ENCODE assay signal across 31 cellular contexts in the genomic region with DNA sequence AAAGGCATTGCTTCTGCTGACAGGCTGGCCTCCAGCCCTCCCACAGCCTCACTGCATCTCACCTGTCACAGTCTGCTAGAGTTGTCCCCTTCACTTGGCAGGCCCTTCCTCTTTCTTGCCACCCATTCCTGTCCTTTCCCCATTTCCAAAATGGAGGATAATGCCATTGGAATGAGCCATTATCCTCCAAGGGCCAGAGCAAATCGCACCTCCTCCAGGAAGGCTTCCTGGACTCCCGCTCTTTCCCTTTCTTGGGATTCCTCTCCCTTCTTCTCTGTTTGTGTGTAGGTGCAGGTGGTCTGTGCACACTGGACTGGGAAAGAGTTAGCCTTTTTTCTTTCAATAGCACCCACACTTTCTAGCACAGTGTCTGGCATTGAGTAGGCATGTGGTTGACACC. TPM values are rescaled to one million over a fixed set of nuclear protein-coding genes. Genes with fewer than 3 reads are reported as not detected.
A peak's percentile ranks its signal among the peaks of the same experiment; 100 is the strongest.
DNase-seq lines count a peak whose midpoint lies in the region; ATAC-seq, FAIRE-seq and TF ChIP-seq lines count a peak whose summit lies in the region.
"Had no signal": no experiment of that assay in that cellular context is flagged by ENCODE, and none has a peak within 500 bp of the region (broad histone marks: within the 10 kb centered on the region; RNA-seq: fewer than 3 reads in every experiment).

No MANE protein-coding gene starts in this region.

- no peaks in the 10 kb centered on the region for H3K79me2 ChIP-seq in H1 (ENCODE audit: control insufficient read depth in 1 of 2, insufficient read depth in 2 of 2, low read length in 2 of 2)
- H3K79me2 ChIP-seq in osteoblast (ENCODE audit: insufficient read depth, low read length): no peaks in the 10 kb centered on the region

- no peak overlapping the region for H2BK12ac ChIP-seq in H1 (ENCODE audit: low read depth, low read length)

- no peaks in the 10 kb centered on the region for H3K9me3 ChIP-seq in A549
- no peaks in the 10 kb centered on the region for H3K9me3 ChIP-seq in H1 (ENCODE audit: insufficient read depth in 2 of 2, low read depth in 1 of 2, low read length in 1 of 2)
- no peaks in the 10 kb centered on the region for H3K9me3 ChIP-seq in osteoblast (ENCODE audit: low read depth, low read length)
- H3K9me3 ChIP-seq: BE2C, BLaER1 had no signal

- no peak overlapping the region for H2BK120ac ChIP-seq in H1 (replicated peaks; ENCODE audit: low read depth, low read length)

- WGBS in A549 (ENCODE audit: missing lambda C conversion rate): 93% methylated on average over 2 of the region's 2 CpGs
- 100% methylated on average over 2 of the region's 2 CpGs; no CpG with 5 or more reads in 1 of the 2 experiments for WGBS in H1 (ENCODE audit: extremely low coverage in 1 of 2, insufficient coverage in 1 of 2, insufficient read length in 1 of 2, insufficient replicate concordance in 2 of 2, low coverage in 1 of 2, low lambda C conversion rate in 2 of 2, missing lambda C conversion rate in 1 of 2), 2 experiments

- H3K23me2 ChIP-seq in H1 (ENCODE audit: low read depth, low read length): peaks cover 3% of the 10 kb centered on the region; the same call in 1 of the 2 replicates

- H3K27me3 Mint-ChIP-seq in activated CD4-positive, alpha-beta T cell treated with anti-CD3 and anti-CD28 coated beads, Interleukin-2, amount 10 ng/mL, durations not matched to agents 7 days and 5 days: peaks cover 3% of the 10 kb centered on the region

- no peaks in the 10 kb centered on the region for H3K4me1 ChIP-seq in A549
- peaks cover 0 to 5% (median under 1%) of the 10 kb centered on the region in 4 experiments; a peak in 1 of 7 replicates for H3K4me1 ChIP-seq in H1 (replicated peaks in 1 of 4; ENCODE audit: control insufficient read depth in 3 of 4, insufficient read depth in 4 of 4, low read length in 3 of 4)
- H3K4me1 ChIP-seq in osteoblast (ENCODE audit: insufficient read depth, low read length): peaks cover 4% of the 10 kb centered on the region
- H3K4me1 ChIP-seq: BE2C, BLaER1 had no signal

- no peak overlapping the region for H3K56ac ChIP-seq in H1 (replicated peaks; ENCODE audit: insufficient read length, low read depth, low read length)

- TF ChIP-seq CTCF in A549 (IDR thresholded peaks at IDR 0.05): no peak
- no peak for TF ChIP-seq CTCF in H1 (IDR thresholded peaks at IDR 0.05; ENCODE audit: control extremely low read depth in 1 of 3, insufficient read depth in 1 of 3, low read depth in 1 of 3, low read length in 3 of 3)
- no peak for TF ChIP-seq CTCF in osteoblast (IDR thresholded peaks at IDR 0.05; ENCODE audit: extremely low read depth, low read depth, low read length)

- TF ChIP-seq EP300 in A549 (IDR thresholded peaks at IDR 0.05) (no peak), H1 (IDR thresholded peaks at IDR 0.05; ENCODE audit: borderline replicate concordance in 1 of 2, low read depth in 2 of 2, low read length in 2 of 2) (no peak)

- TF ChIP-seq POLR2A in A549 (IDR thresholded peaks at IDR 0.05; ENCODE audit: low read length): no peak
- TF ChIP-seq POLR2A in H1 (IDR thresholded peaks at IDR 0.05; ENCODE audit: control extremely low read depth in 1 of 2, low read depth in 2 of 2, low read length in 2 of 2): no peak

- H3K4me2 ChIP-seq in A549: no peak overlapping the region
- H3K4me2 ChIP-seq in H1 (ENCODE audit: insufficient read depth in 1 of 2, low read depth in 2 of 2, low read length in 2 of 2): no peak overlapping the region
- no peak overlapping the region for H3K4me2 ChIP-seq in osteoblast (ENCODE audit: insufficient read depth, low read length)
- H3K4me2 ChIP-seq: BLaER1 had no signal

- H3K27ac Mint-ChIP-seq in activated CD4-positive, alpha-beta T cell treated with anti-CD3 and anti-CD28 coated beads, Interleukin-2, amount 10 ng/mL, durations not matched to agents 7 days and 5 days: no peak overlapping the region
- H3K27ac Mint-ChIP-seq: CD14-positive monocyte; CD4-positive, CD25-positive, alpha-beta regulatory T cell had no signal

- H2BK15ac ChIP-seq in H1 (ENCODE audit: low read length): no peak overlapping the region

- H3K9me3 Mint-ChIP-seq in activated CD4-positive, alpha-beta T cell treated with anti-CD3 and anti-CD28 coated beads, Interleukin-2, amount 10 ng/mL, durations not matched to agents 7 days and 5 days: no peaks in the 10 kb centered on the region
- H3K9me3 Mint-ChIP-seq: CD4-positive, alpha-beta memory T cell; CD8-positive, alpha-beta memory T cell had no signal

- no peaks in the 10 kb centered on the region for H3K79me1 ChIP-seq in H1 (ENCODE audit: low read depth, low read length)

- H3K9ac ChIP-seq in H1 (replicated peaks in 1 of 4; ENCODE audit: extremely low read depth in 1 of 4, low read depth in 3 of 4, low read length in 3 of 4): no peak overlapping the region
- H3K9ac ChIP-seq: BLaER1 had no signal

- H3K4me3 ChIP-seq in A549 (no peak overlapping the region), H1 (ENCODE audit: extremely low read depth in 1 of 4, insufficient read depth in 2 of 4, low read depth in 3 of 4, low read length in 4 of 4) (no peak overlapping the region), osteoblast (ENCODE audit: insufficient read depth, low read length) (no peak overlapping the region)
- H3K4me3 ChIP-seq: BLaER1, GM12878 had no signal

- H3K4me3 Mint-ChIP-seq in activated CD4-positive, alpha-beta T cell treated with anti-CD3 and anti-CD28 coated beads, Interleukin-2, amount 10 ng/mL, durations not matched to agents 7 days and 5 days: no peak overlapping the region
- H3K4me3 Mint-ChIP-seq: CD14-positive monocyte; CD4-positive, alpha-beta memory T cell; CD4-positive, CD25-positive, alpha-beta regulatory T cell; CD8-positive, alpha-beta memory T cell had no signal

- H3K4ac ChIP-seq in H1 (replicated peaks; ENCODE audit: insufficient read length, low read depth, low read length): no peak overlapping the region

- no peak overlapping the region for H3K27ac ChIP-seq in A549
- H3K27ac ChIP-seq in H1 (ENCODE audit: low read depth, low read length): no peak overlapping the region
- no peak overlapping the region for H3K27ac ChIP-seq in osteoblast (ENCODE audit: low read depth, low read length)
- H3K27ac ChIP-seq: 22Rv1, BLaER1 had no signal

- H4K20me1 ChIP-seq in H1 (replicated peaks in 1 of 2; ENCODE audit: control insufficient read depth in 1 of 2, insufficient read depth in 2 of 2, low read length in 2 of 2) (no peaks in the 10 kb centered on the region), osteoblast (ENCODE audit: insufficient read depth, low read length) (no peaks in the 10 kb centered on the region)
- H4K20me1 ChIP-seq: BLaER1 had no signal

- no peak overlapping the region for H3K23ac ChIP-seq in H1 (ENCODE audit: insufficient read length)

- no peak overlapping the region for H2BK20ac ChIP-seq in H1 (ENCODE audit: low read length)

- no peak for DNase-seq in A549 (ENCODE audit: low read depth in 1 of 2, low spot score in 1 of 2)
- no peak for DNase-seq in H1 (ENCODE audit: low read depth in 1 of 2, low spot score in 2 of 2)
- peak; percentile 73 for DNase-seq in osteoblast (ENCODE audit: insufficient read length, low spot score, missing footprints)
- no peak for DNase-seq in nucleus accumbens (lab: John Stamatoyannopoulos, UW)
- DNase-seq in activated CD4-positive, alpha-beta T cell treated with anti-CD3 and anti-CD28 coated beads, Interleukin-2, amount 10 ng/mL, durations not matched to agents 7 days and 5 days: no peak
- DNase-seq: ACHN; BE2C; C1 segment of cervical spinal cord; CD4-positive, alpha-beta memory T cell; CD4-positive, CD25-positive, alpha-beta regulatory T cell; CD8-positive, alpha-beta memory T cell; COR-L47; DMS 273 treated with DMSO at 0.1 percent for 48 hours; DMS153; DMS53; DMS79; DND-41; EL; GDM1 had no signal

- H3K18ac ChIP-seq in H1 (ENCODE audit: extremely low read depth, low read length): no peak overlapping the region

- H4K91ac ChIP-seq in H1 (replicated peaks; ENCODE audit: insufficient read length, low read length): no peak overlapping the region

- H4K8ac ChIP-seq in H1 (ENCODE audit: extremely low read depth, insufficient read depth, low read length): no peak overlapping the region

- H2AFZ ChIP-seq in H1 (ENCODE audit: low read length) (no peak overlapping the region), osteoblast (ENCODE audit: low read length) (no peak overlapping the region)

- CTCF ChIA-PET in A549 (lab: Yijun Ruan, JAX): interaction anchor here (0.6 to 46.1 kb wide), 7 partner anchors 11 to 471 kb away, joined by 3 to 1221 read pairs (median 10); no protein-coding TSS in a partner anchor
- CTCF ChIA-PET in H1 (lab: Charles Lee; ENCODE audit: partially characterized antibody): interaction anchor here (0.7 to 2.6 kb wide), 16 partner anchors 11 to 651 kb away, joined by 3 to 12 read pairs (median 4); no protein-coding TSS in a partner anchor
- CTCF ChIA-PET in activated CD4-positive, alpha-beta T cell treated with anti-CD3 and anti-CD28 coated beads, Interleukin-2, amount 10 ng/mL, durations not matched to agents 7 days and 5 days (lab: Charles Lee): interaction anchor here (1.6 kb wide), 1 partner anchor 21 kb away, joined by 4 read pairs; no protein-coding TSS in a partner anchor

- H3K36me3 Mint-ChIP-seq in activated CD4-positive, alpha-beta T cell treated with anti-CD3 and anti-CD28 coated beads, Interleukin-2, amount 10 ng/mL, durations not matched to agents 7 days and 5 days (ENCODE audit: low read depth): no peaks in the 10 kb centered on the region
- H3K36me3 Mint-ChIP-seq: CD14-positive monocyte; CD4-positive, alpha-beta memory T cell; CD4-positive, CD25-positive, alpha-beta regulatory T cell; CD8-positive, alpha-beta memory T cell had no signal

- no peak for TF ChIP-seq RAD21 in A549 (conservative IDR thresholded peaks at IDR 0.05 in 1 of 2, IDR thresholded peaks at IDR 0.05 in 1 of 2)
- no peak for TF ChIP-seq RAD21 in H1 (IDR thresholded peaks at IDR 0.05 in 1 of 2, conservative IDR thresholded peaks at IDR 0.05 in 1 of 2; ENCODE audit: low read depth in 2 of 2, low read length in 2 of 2)

- H3K27me3 ChIP-seq in H1 (replicated peaks in 1 of 4; ENCODE audit: control insufficient read depth in 3 of 4, extremely low read depth in 1 of 4, insufficient read depth in 3 of 4, low read length in 3 of 4): no peaks in the 10 kb centered on the region; a peak in 1 of 7 replicates
- H3K27me3 ChIP-seq in osteoblast (ENCODE audit: insufficient read depth, low read length): peaks cover 25% of the 10 kb centered on the region
- H3K27me3 ChIP-seq: BE2C, BLaER1 had no signal

- H4K5ac ChIP-seq in H1 (ENCODE audit: insufficient read length, low read depth, low read length): no peak overlapping the region

- H3K4me1 Mint-ChIP-seq in activated CD4-positive, alpha-beta T cell treated with anti-CD3 and anti-CD28 coated beads, Interleukin-2, amount 10 ng/mL, durations not matched to agents 7 days and 5 days: no peaks in the 10 kb centered on the region
- H3K4me1 Mint-ChIP-seq: CD14-positive monocyte; CD4-positive, CD25-positive, alpha-beta regulatory T cell; CD8-positive, alpha-beta memory T cell had no signal

- H3K14ac ChIP-seq in H1 (ENCODE audit: insufficient read length): no peak overlapping the region

- ATAC-seq in A549 (no peak), HG03159 (IDR thresholded peaks at IDR 0.05; ENCODE audit: unreplicated experiment) (no peak)

- POLR2A ChIA-PET in A549 (lab: Yijun Ruan, JAX) (no interaction called here), H1 (lab: Charles Lee; ENCODE audit: partially characterized antibody) (no interaction called here)
- POLR2A ChIA-PET in activated CD4-positive, alpha-beta T cell treated with anti-CD3 and anti-CD28 coated beads, Interleukin-2, amount 10 ng/mL, durations not matched to agents 7 days and 5 days (lab: Charles Lee): no interaction called here

- H3K36me3 ChIP-seq in H1 (ENCODE audit: control insufficient read depth in 2 of 4, insufficient read depth in 4 of 4, low read length in 3 of 4) (no peaks in the 10 kb centered on the region), osteoblast (ENCODE audit: insufficient read depth, low read length) (no peaks in the 10 kb centered on the region)
- H3K36me3 ChIP-seq: BE2C, BLaER1 had no signal

- H2BK5ac ChIP-seq in H1 (ENCODE audit: low read depth, low read length): no peak overlapping the region

- no peak for FAIRE-seq in A549 (lab: Jason Lieb, UNC)
- no peak for FAIRE-seq in H1 (lab: Jason Lieb, UNC)
- FAIRE-seq: GM12878, GM12892, GM18507 had no signal

- H2AK5ac ChIP-seq in H1 (ENCODE audit: low read depth, low read length): no peak overlapping the region

RNA-seq across cellular contexts. Expression of gene KRT82, which starts 3.8 kb away (rescaled TPM):
- polyA plus RNA-seq in A549 (2011; rRNA removed) (not detected in 2 replicates), A549 (2017; fragmentation: RNase III; extraction: RNeasy Plus Mini Kit Qiagen cat#74134 plus additional on column Dnase treatment) (not detected in 3 replicates), H1 (2011; rRNA removed) (not detected in 2 replicates)
- polyA plus RNA-seq in A549 (2012; cell fraction: cytosol; rRNA removed): not detected in 2 replicates
- polyA plus RNA-seq in A549 (2012; cell fraction: nucleus; rRNA removed): 0.01 TPM in 1 of 2 replicates, not detected in the other
- not detected in 2 replicates for polyA minus RNA-seq in A549 (2011; rRNA and poly(A)+ RNA removed)
- total RNA-seq in H1 (2021; fragmentation: NEBNext Ultra II Directional; extraction: Animal tissue kit (Norgen Biotek cat#: 25700)): not detected in 2 replicates
- not detected for polyA plus RNA-seq in H1 (2011; cell fraction: cytosol; rRNA removed)
- polyA plus RNA-seq in H1 (2011; cell fraction: nucleus; rRNA removed): not detected
- polyA plus RNA-seq in H1 (2012, experiment 1 of 2): not detected in 4 replicates
- polyA plus RNA-seq in H1 (2012, experiment 2 of 2): not detected
- polyA plus RNA-seq in H1 (2013, experiment 1 of 2): not detected
- polyA plus RNA-seq in H1 (2013, experiment 2 of 2): not detected
- polyA minus RNA-seq in H1 (2011; rRNA and poly(A)+ RNA removed): not detected in 2 replicates
- polyA minus RNA-seq in H1 (2011; cell fraction: cytosol; rRNA and poly(A)+ RNA removed): not detected
- polyA minus RNA-seq in H1 (2011; cell fraction: nucleus; rRNA and poly(A)+ RNA removed): not detected
- total RNA-seq in osteoblast: not detected in 2 replicates
- not detected for total RNA-seq in activated CD4-positive, alpha-beta T cell treated with anti-CD3 and anti-CD28 coated beads, Interleukin-2, amount 10 ng/mL, durations not matched to agents 7 days and 5 days
- total RNA-seq: A172; A673; CD4-positive, alpha-beta memory T cell; CD4-positive, CD25-positive, alpha-beta regulatory T cell; CD8-positive, alpha-beta memory T cell; Daoy; G401; GM12878 had no signal
- polyA plus RNA-seq: AG04450; CD14-positive monocyte; CD4-positive, alpha-beta memory T cell; CD4-positive, CD25-positive, alpha-beta regulatory T cell; CD8-positive, alpha-beta memory T cell; GM12878 had no signal

RNA-seq across cellular contexts. Expression of gene KRT84, which starts 16.9 kb away (rescaled TPM):
- polyA plus RNA-seq in A549 (2011; rRNA removed) (not detected in 2 replicates), A549 (2017; fragmentation: RNase III; extraction: RNeasy Plus Mini Kit Qiagen cat#74134 plus additional on column Dnase treatment) (not detected in 3 replicates), H1 (2011; rRNA removed) (not detected in 2 replicates)
- polyA plus RNA-seq in A549 (2012; cell fraction: cytosol; rRNA removed): 0.01 and 0.03 TPM in 2 replicates
- 0.02 and 0.05 TPM in 2 replicates for polyA plus RNA-seq in A549 (2012; cell fraction: nucleus; rRNA removed)
- not detected in 2 replicates for polyA minus RNA-seq in A549 (2011; rRNA and poly(A)+ RNA removed)
- not detected in 2 replicates for total RNA-seq in H1 (2021; fragmentation: NEBNext Ultra II Directional; extraction: Animal tissue kit (Norgen Biotek cat#: 25700))
- polyA plus RNA-seq in H1 (2011; cell fraction: cytosol; rRNA removed): not detected
- not detected for polyA plus RNA-seq in H1 (2011; cell fraction: nucleus; rRNA removed)
- polyA plus RNA-seq in H1 (2012, experiment 1 of 2): not detected in 4 replicates
- polyA plus RNA-seq in H1 (2012, experiment 2 of 2): not detected
- not detected for polyA plus RNA-seq in H1 (2013, experiment 1 of 2)
- not detected for polyA plus RNA-seq in H1 (2013, experiment 2 of 2)
- polyA minus RNA-seq in H1 (2011; rRNA and poly(A)+ RNA removed): not detected in 2 replicates
- not detected for polyA minus RNA-seq in H1 (2011; cell fraction: cytosol; rRNA and poly(A)+ RNA removed)
- not detected for polyA minus RNA-seq in H1 (2011; cell fraction: nucleus; rRNA and poly(A)+ RNA removed)
- not detected in 2 replicates for total RNA-seq in osteoblast
- not detected for total RNA-seq in activated CD4-positive, alpha-beta T cell treated with anti-CD3 and anti-CD28 coated beads, Interleukin-2, amount 10 ng/mL, durations not matched to agents 7 days and 5 days
- total RNA-seq: A172; A673; CD4-positive, alpha-beta memory T cell; CD4-positive, CD25-positive, alpha-beta regulatory T cell; CD8-positive, alpha-beta memory T cell; Daoy; G401; GM12878 had no signal
- polyA plus RNA-seq: AG04450; CD14-positive monocyte; CD4-positive, alpha-beta memory T cell; CD4-positive, CD25-positive, alpha-beta regulatory T cell; CD8-positive, alpha-beta memory T cell; GM12878 had no signal

RNA-seq across cellular contexts. Expression of gene KRT75, which starts 31.8 kb away (rescaled TPM):
- polyA plus RNA-seq in A549 (2011; rRNA removed): not detected in 2 replicates
- 0.03 TPM in 1 of 2 replicates, not detected in the other for polyA plus RNA-seq in A549 (2012; cell fraction: cytosol; rRNA removed)
- polyA plus RNA-seq in A549 (2012; cell fraction: nucleus; rRNA removed): 0.01 and 0.05 TPM in 2 replicates
- not detected in 3 replicates for polyA plus RNA-seq in A549 (2017; fragmentation: RNase III; extraction: RNeasy Plus Mini Kit Qiagen cat#74134 plus additional on column Dnase treatment)
- not detected in 2 replicates for polyA minus RNA-seq in A549 (2011; rRNA and poly(A)+ RNA removed)
- total RNA-seq in H1 (2021; fragmentation: NEBNext Ultra II Directional; extraction: Animal tissue kit (Norgen Biotek cat#: 25700)): not detected in 2 replicates
- polyA plus RNA-seq in H1 (2011; rRNA removed): not detected in 2 replicates
- not detected for polyA plus RNA-seq in H1 (2011; cell fraction: cytosol; rRNA removed)
- polyA plus RNA-seq in H1 (2011; cell fraction: nucleus; rRNA removed): not detected
- not detected in 4 replicates for polyA plus RNA-seq in H1 (2012, experiment 1 of 2)
- polyA plus RNA-seq in H1 (2012, experiment 2 of 2): not detected
- polyA plus RNA-seq in H1 (2013, experiment 1 of 2): not detected
- polyA plus RNA-seq in H1 (2013, experiment 2 of 2): not detected
- not detected in 2 replicates for polyA minus RNA-seq in H1 (2011; rRNA and poly(A)+ RNA removed)
- polyA minus RNA-seq in H1 (2011; cell fraction: cytosol; rRNA and poly(A)+ RNA removed): not detected
- not detected for polyA minus RNA-seq in H1 (2011; cell fraction: nucleus; rRNA and poly(A)+ RNA removed)
- total RNA-seq in osteoblast: under 0.01 TPM in 1 of 2 replicates, not detected in the other
- not detected for total RNA-seq in activated CD4-positive, alpha-beta T cell treated with anti-CD3 and anti-CD28 coated beads, Interleukin-2, amount 10 ng/mL, durations not matched to agents 7 days and 5 days
- total RNA-seq: A172; A673; CD4-positive, alpha-beta memory T cell; CD4-positive, CD25-positive, alpha-beta regulatory T cell; CD8-positive, alpha-beta memory T cell; GM12878 had no signal
- polyA plus RNA-seq: AG04450; CD14-positive monocyte; CD4-positive, alpha-beta memory T cell; CD4-positive, CD25-positive, alpha-beta regulatory T cell; CD8-positive, alpha-beta memory T cell; GM12878 had no signal

RNA-seq across cellular contexts. Expression of gene KRT85, which starts 35.1 kb away (rescaled TPM):
- 0.07 TPM in 1 of 2 replicates, not detected in the other for polyA plus RNA-seq in A549 (2011; rRNA removed)
- polyA plus RNA-seq in A549 (2012; cell fraction: cytosol; rRNA removed): 0.04 and 0.09 TPM in 2 replicates
- polyA plus RNA-seq in A549 (2012; cell fraction: nucleus; rRNA removed): 0.04 TPM in 2 replicates
- 2.9 to 4.8 TPM (median 3.7 TPM) in 3 replicates for polyA plus RNA-seq in A549 (2017; fragmentation: RNase III; extraction: RNeasy Plus Mini Kit Qiagen cat#74134 plus additional on column Dnase treatment)
- polyA minus RNA-seq in A549 (2011; rRNA and poly(A)+ RNA removed): not detected in 2 replicates
- not detected in 2 replicates for total RNA-seq in H1 (2021; fragmentation: NEBNext Ultra II Directional; extraction: Animal tissue kit (Norgen Biotek cat#: 25700))
- not detected in 2 replicates for polyA plus RNA-seq in H1 (2011; rRNA removed)
- polyA plus RNA-seq in H1 (2011; cell fraction: cytosol; rRNA removed): not detected
- polyA plus RNA-seq in H1 (2011; cell fraction: nucleus; rRNA removed): not detected
- not detected in 4 replicates for polyA plus RNA-seq in H1 (2012, experiment 1 of 2)
- not detected for polyA plus RNA-seq in H1 (2012, experiment 2 of 2)
- not detected for polyA plus RNA-seq in H1 (2013, experiment 1 of 2)
- polyA plus RNA-seq in H1 (2013, experiment 2 of 2): not detected
- not detected in 2 replicates for polyA minus RNA-seq in H1 (2011; rRNA and poly(A)+ RNA removed)
- polyA minus RNA-seq in H1 (2011; cell fraction: cytosol; rRNA and poly(A)+ RNA removed): not detected
- not detected for polyA minus RNA-seq in H1 (2011; cell fraction: nucleus; rRNA and poly(A)+ RNA removed)
- not detected in 2 replicates for total RNA-seq in osteoblast
- total RNA-seq in activated CD4-positive, alpha-beta T cell treated with anti-CD3 and anti-CD28 coated beads, Interleukin-2, amount 10 ng/mL, durations not matched to agents 7 days and 5 days: not detected
- total RNA-seq: A172; A673; CD4-positive, alpha-beta memory T cell; CD4-positive, CD25-positive, alpha-beta regulatory T cell; CD8-positive, alpha-beta memory T cell; G401 had no signal
- polyA plus RNA-seq: AG04450; CD14-positive monocyte; CD4-positive, alpha-beta memory T cell; CD4-positive, CD25-positive, alpha-beta regulatory T cell; CD8-positive, alpha-beta memory T cell had no signal

RNA-seq across cellular contexts. Expression of gene KRT6B, which starts 49.6 kb away (rescaled TPM):
- polyA plus RNA-seq in A549 (2011; rRNA removed): not detected in 2 replicates
- 0.01 TPM in 1 of 2 replicates, not detected in the other for polyA plus RNA-seq in A549 (2012; cell fraction: cytosol; rRNA removed)
- 0.01 TPM in 1 of 2 replicates, not detected in the other for polyA plus RNA-seq in A549 (2012; cell fraction: nucleus; rRNA removed)
- polyA plus RNA-seq in A549 (2017; fragmentation: RNase III; extraction: RNeasy Plus Mini Kit Qiagen cat#74134 plus additional on column Dnase treatment): not detected in 3 replicates
- not detected in 2 replicates for polyA minus RNA-seq in A549 (2011; rRNA and poly(A)+ RNA removed)
- total RNA-seq in H1 (2021; fragmentation: NEBNext Ultra II Directional; extraction: Animal tissue kit (Norgen Biotek cat#: 25700)): not detected in 2 replicates
- not detected in 2 replicates for polyA plus RNA-seq in H1 (2011; rRNA removed)
- not detected for polyA plus RNA-seq in H1 (2011; cell fraction: cytosol; rRNA removed)
- not detected for polyA plus RNA-seq in H1 (2011; cell fraction: nucleus; rRNA removed)
- not detected in 4 replicates for polyA plus RNA-seq in H1 (2012, experiment 1 of 2)
- polyA plus RNA-seq in H1 (2012, experiment 2 of 2): not detected
- not detected for polyA plus RNA-seq in H1 (2013, experiment 1 of 2)
- not detected for polyA plus RNA-seq in H1 (2013, experiment 2 of 2)
- polyA minus RNA-seq in H1 (2011; rRNA and poly(A)+ RNA removed): not detected in 2 replicates
- not detected for polyA minus RNA-seq in H1 (2011; cell fraction: cytosol; rRNA and poly(A)+ RNA removed)
- polyA minus RNA-seq in H1 (2011; cell fraction: nucleus; rRNA and poly(A)+ RNA removed): not detected
- not detected in 2 replicates for total RNA-seq in osteoblast
- not detected for total RNA-seq in activated CD4-positive, alpha-beta T cell treated with anti-CD3 and anti-CD28 coated beads, Interleukin-2, amount 10 ng/mL, durations not matched to agents 7 days and 5 days
- total RNA-seq: A172; A673; CD4-positive, alpha-beta memory T cell; CD4-positive, CD25-positive, alpha-beta regulatory T cell; CD8-positive, alpha-beta memory T cell; Daoy; G401; GM12878 had no signal
- polyA plus RNA-seq: AG04450; CD14-positive monocyte; CD4-positive, alpha-beta memory T cell; CD4-positive, CD25-positive, alpha-beta regulatory T cell; CD8-positive, alpha-beta memory T cell had no signal

Comparison
In these comparisons a context has a peak if more than half of its experiments do, and no peak if none do; other contexts are left out.
1. Of the 18 proteins assayed by ChIP-seq in both H1 and A549: peak only in H1: E2F6; only in A549: none; in both: none; in neither: 17.